Comparison of ENCODE assay signal across 20 cellular contexts in the genomic region with DNA sequence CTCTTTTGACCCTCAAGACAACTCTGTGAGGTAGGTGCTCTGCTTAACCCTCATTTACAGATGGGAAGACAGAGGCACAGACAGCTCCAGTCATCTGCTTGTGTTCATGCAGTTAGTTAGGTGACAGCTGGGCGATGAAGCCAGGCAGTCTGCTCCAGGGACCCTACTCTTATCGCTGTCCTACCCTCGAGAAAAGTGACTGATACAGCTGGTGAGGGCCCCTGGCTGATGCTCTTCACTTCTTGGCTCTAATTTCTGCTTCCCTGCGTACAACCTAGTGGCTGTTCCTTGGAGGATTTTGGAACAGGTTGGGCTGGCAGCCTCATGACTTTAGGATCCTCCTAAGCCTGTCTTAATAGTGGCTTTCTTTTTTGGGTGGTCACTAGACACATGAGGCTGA. TPM values are rescaled to one million over a fixed set of nuclear protein-coding genes. Genes with fewer than 3 reads are reported as not detected.
DNase-seq lines count a peak whose midpoint lies in the region; ATAC-seq and TF ChIP-seq lines count a peak whose summit lies in the region.
"Had no signal": no experiment of that assay in that cellular context is flagged by ENCODE, and none has a peak within 500 bp of the region (broad histone marks: within the 10 kb centered on the region; RNA-seq: fewer than 3 reads in every experiment).

No MANE protein-coding gene starts in this region.

- H3K79me1 ChIP-seq in neuronal stem cell (ENCODE audit: low read depth, low read length), result no peaks in the 10 kb centered on the region

- H3K4ac ChIP-seq in neuronal stem cell (ENCODE audit: low read length), result no peak overlapping the region

- H3K4me1 ChIP-seq in right atrium auricular region (peaks cover 0 to 7% of the 10 kb centered on the region in 2 donors), heart left ventricle (peaks cover 0 to 25% (median 4%) of the 10 kb centered on the region in 12 donors), neuronal stem cell (ENCODE audit: control insufficient read depth in 2 of 2, insufficient read depth in 1 of 2, low read depth in 1 of 2, low read length in 2 of 2) (peaks cover 9% of the 10 kb centered on the region in 2 donors)

- no peak overlapping the region for H2BK12ac ChIP-seq in neuronal stem cell (ENCODE audit: low read length)

- no peak overlapping the region for H2BK5ac ChIP-seq in neuronal stem cell (ENCODE audit: low read length)

- H3K27ac ChIP-seq in right atrium auricular region (peak overlapping the region in 1 of 2 donors; percentile 19), heart left ventricle (peak overlapping the region in 9 of 12 donors; percentile 28 to 95 (median 79)), neuronal stem cell (replicated peaks; ENCODE audit: low read length) (no peak overlapping the region)
- H3K27ac ChIP-seq: GM23248, HL-60 had no signal

- ATAC-seq in Right ventricle myocardium inferior, result peak; percentile 56
- peak in 2 of 4 donors; percentile 28 to 60 for ATAC-seq in heart left ventricle
- ATAC-seq: HCT116, PC-3 had no signal

- H2BK120ac ChIP-seq in neuronal stem cell (ENCODE audit: low read depth, low read length), result no peak overlapping the region

- DNase-seq in Right ventricle myocardium inferior (ENCODE audit: missing footprints) (no peak), right atrium auricular region (ENCODE audit: low spot score) (no peak), heart left ventricle (no peak), neuronal stem cell (ENCODE audit: low spot score) (no peak), ecto neural progenitor cell (ENCODE audit: low spot score) (no peak), DMS79 (lab: John Stamatoyannopoulos, UW) (no peak)
- DNase-seq: DND-41, GM23248, IMR-90, Karpas-422, MG63, NCI-H1048, NCI-H1436, NCI-H2029 treated with DMSO at 0.1 percent for 48 hours, NCI-H510A, PC-3, RPMI8226 had no signal

- TF ChIP-seq CTCF in right atrium auricular region (IDR thresholded peaks at IDR 0.05), result no peak
- no peak for TF ChIP-seq CTCF in heart left ventricle (IDR thresholded peaks at IDR 0.05)

- no peak overlapping the region for H4K91ac ChIP-seq in neuronal stem cell (ENCODE audit: low read depth, low read length, poor library complexity)

- no peak overlapping the region for H3K14ac ChIP-seq in neuronal stem cell (ENCODE audit: low read length)

- no peak overlapping the region for H4K8ac ChIP-seq in neuronal stem cell (ENCODE audit: low read depth, low read length)

- H3K27me3 ChIP-seq in right atrium auricular region, result no peaks in the 10 kb centered on the region
- H3K27me3 ChIP-seq in heart left ventricle, result peaks cover 0 to 4% (median 0%) of the 10 kb centered on the region in 9 donors
- H3K27me3 ChIP-seq in neuronal stem cell (ENCODE audit: control insufficient read depth in 3 of 3, insufficient read depth in 3 of 3, low read depth in 1 of 3, low read length in 3 of 3), result peaks cover 0 to 26% (median 0%) of the 10 kb centered on the region in 3 experiments
- H3K27me3 ChIP-seq: MG63 had no signal

- intact Hi-C loops in Right ventricle myocardium inferior (cut with DNase I) (no loop called here), heart left ventricle (cut with DNase I) (no loop called here)

- 37 to 50% (median 43%) methylated on average over 4 of the region's 4 CpGs for WGBS in heart left ventricle, 4 donors
- WGBS in neuronal stem cell (ENCODE audit: extremely low coverage in 2 of 2, insufficient read length in 2 of 2, insufficient replicate concordance in 1 of 2), 2 donors, result no CpG with 5 or more reads among the region's 4 CpGs

- no peaks in the 10 kb centered on the region for H3K36me3 ChIP-seq in right atrium auricular region
- no peaks in the 10 kb centered on the region for H3K36me3 ChIP-seq in heart left ventricle
- H3K36me3 ChIP-seq in neuronal stem cell (replicated peaks in 1 of 2; ENCODE audit: control insufficient read depth in 2 of 2, insufficient read depth in 2 of 2, low read length in 2 of 2), result no peaks in the 10 kb centered on the region
- H3K36me3 ChIP-seq: MG63 had no signal

- H2AFZ ChIP-seq in neuronal stem cell (ENCODE audit: low read length), result peak overlapping the region; percentile 86
- H2AFZ ChIP-seq: GM23248 had no signal

- H3K4me3 ChIP-seq in right atrium auricular region, result no peak overlapping the region
- H3K4me3 ChIP-seq in heart left ventricle, result no peak overlapping the region
- H3K4me3 ChIP-seq in neuronal stem cell (ENCODE audit: low read length in 2 of 2), result no peak overlapping the region
- H3K4me3 ChIP-seq: GM23248, MG63 had no signal

- no peak overlapping the region for H3K18ac ChIP-seq in neuronal stem cell (ENCODE audit: low read length)

- H2BK15ac ChIP-seq in neuronal stem cell (ENCODE audit: low read length), result no peak overlapping the region

- H3K4me2 ChIP-seq in neuronal stem cell (ENCODE audit: insufficient read depth, low read length, poor library complexity, severe bottlenecking), result no peak overlapping the region

- H3K9ac ChIP-seq in neuronal stem cell (ENCODE audit: low read depth, low read length, poor library complexity), result no peak overlapping the region
- H3K9ac ChIP-seq: GM23248 had no signal

- no peak for TF ChIP-seq POLR2A in heart left ventricle (IDR thresholded peaks at IDR 0.05)

- H3K9me3 ChIP-seq in right atrium auricular region (no peaks in the 10 kb centered on the region), heart left ventricle (no peaks in the 10 kb centered on the region), neuronal stem cell (replicated peaks in 1 of 2; ENCODE audit: control insufficient read depth in 2 of 2, insufficient read depth in 1 of 2, low read depth in 1 of 2, low read length in 2 of 2) (peaks cover 0 to 2% of the 10 kb centered on the region in 2 donors)
- H3K9me3 ChIP-seq: MG63 had no signal

- no peak overlapping the region for H3K23ac ChIP-seq in neuronal stem cell (ENCODE audit: low read depth, low read length, poor library complexity)

- H2AK5ac ChIP-seq in neuronal stem cell (ENCODE audit: low read depth, low read length), result no peak overlapping the region

RNA-seq across cellular contexts. Expression of gene TJAP1, which starts 9.1 kb away (rescaled TPM):
- total RNA-seq in Right ventricle myocardium inferior (17.4 TPM), right atrium auricular region (10 to 100 TPM; 15.8 to 22.0 TPM), heart left ventricle (10 to 100 TPM; 16.9 to 34.5 (median 19.1) TPM)
- polyA plus RNA-seq in heart left ventricle, result 10 to 100 TPM; 16.5 TPM
- polyA plus RNA-seq in neuronal stem cell (2013, experiment 1 of 2), result 30.3 TPM
- 28.9 TPM for polyA plus RNA-seq in neuronal stem cell (2013, experiment 2 of 2)

RNA-seq across cellular contexts. Expression of gene DLK2, which starts 12.9 kb away (rescaled TPM):
- total RNA-seq in Right ventricle myocardium inferior (1.9 TPM), right atrium auricular region (1 to 10 TPM in 1 of 2 donors, not detected in 1; 1.3 TPM), heart left ventricle (1 to 10 TPM in 8 of 9 donors, under 1 TPM in 1; 0.61 to 4.1 (median 2.6) TPM)
- 1 to 10 TPM; 3.2 to 8.1 TPM for polyA plus RNA-seq in heart left ventricle
- polyA plus RNA-seq in neuronal stem cell (2013, experiment 1 of 2), result 1.5 TPM
- 1.8 TPM for polyA plus RNA-seq in neuronal stem cell (2013, experiment 2 of 2)
- total RNA-seq: B cell had no signal

RNA-seq across cellular contexts. Expression of gene ABCC10, which starts 40.9 kb away (rescaled TPM):
- total RNA-seq in Right ventricle myocardium inferior, result 14.8 TPM
- 1 to 10 TPM; 7.1 to 7.8 TPM for total RNA-seq in right atrium auricular region
- total RNA-seq in heart left ventricle, result 10 to 100 TPM in 5 of 9 donors, 1 to 10 TPM in 4; 6.4 to 18.3 (median 10.3) TPM
- polyA plus RNA-seq in heart left ventricle, result 10 to 100 TPM in 1 of 2 donors, 1 to 10 TPM in 1; 7.3 to 19.6 TPM
- 10.1 TPM for polyA plus RNA-seq in neuronal stem cell (2013, experiment 1 of 2)
- 10.6 TPM for polyA plus RNA-seq in neuronal stem cell (2013, experiment 2 of 2)

RNA-seq across cellular contexts. Expression of gene LRRC73, which starts 41.9 kb away (rescaled TPM):
- total RNA-seq in Right ventricle myocardium inferior (1.6 TPM), right atrium auricular region (under 1 TPM; 0.41 to 0.90 TPM), heart left ventricle (1 to 10 TPM in 8 of 9 donors, under 1 TPM in 1; 0.50 to 5.1 (median 1.9) TPM)
- polyA plus RNA-seq in heart left ventricle, result 1 to 10 TPM in 1 of 2 donors, under 1 TPM in 1; 0.53 to 1.9 TPM
- polyA plus RNA-seq in neuronal stem cell (2013, experiment 1 of 2), result 0.92 TPM
- polyA plus RNA-seq in neuronal stem cell (2013, experiment 2 of 2), result 0.98 TPM

RNA-seq across cellular contexts. Expression of gene YIPF3, which starts 48.5 kb away (rescaled TPM):
- total RNA-seq in Right ventricle myocardium inferior, result 72.2 TPM
- total RNA-seq in right atrium auricular region, result 100 to 1,000 TPM in 1 of 2 donors, 10 to 100 TPM in 1; 84.0 to 103 TPM
- 10 to 100 TPM; 63.4 to 90.3 (median 75.3) TPM for total RNA-seq in heart left ventricle
- 100 to 1,000 TPM in 1 of 2 donors, 10 to 100 TPM in 1; 64.5 to 132 TPM for polyA plus RNA-seq in heart left ventricle
- polyA plus RNA-seq in neuronal stem cell (2013, experiment 1 of 2), result 77.3 TPM
- 75.2 TPM for polyA plus RNA-seq in neuronal stem cell (2013, experiment 2 of 2)
